14 cellular contexts compared by ENCODE assay signal in the genomic region with DNA sequence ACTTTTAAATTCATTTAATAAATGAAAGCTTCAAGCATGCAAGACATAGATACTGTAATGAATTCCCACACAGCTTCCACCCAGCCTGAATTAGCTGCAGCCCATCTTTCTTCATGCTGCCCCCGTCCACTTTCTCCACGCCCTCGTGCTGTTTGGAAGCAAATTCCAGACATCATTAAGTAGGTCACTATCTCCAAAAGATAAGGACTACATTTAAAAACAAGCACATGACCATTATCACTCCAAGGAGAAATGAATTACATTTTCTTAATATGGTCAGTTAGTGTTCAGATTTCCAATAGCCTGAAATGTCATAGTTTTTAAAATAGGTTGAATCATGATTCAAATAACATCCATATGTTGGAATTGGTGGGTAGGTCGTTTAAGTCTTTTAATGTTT. TPM values are rescaled to one million over a fixed set of nuclear protein-coding genes. Genes with fewer than 3 reads are reported as not detected.
DNase-seq lines count a peak whose midpoint lies in the region; TF ChIP-seq lines count a peak whose summit lies in the region.
"Had no signal": no experiment of that assay in that cellular context is flagged by ENCODE, and none has a peak within 500 bp of the region (broad histone marks: within the 10 kb centered on the region; RNA-seq: fewer than 3 reads in every experiment).

No MANE protein-coding gene starts in this region.

- H3K36me3 ChIP-seq in PC-9 (ENCODE audit: low read depth) = no peaks in the 10 kb centered on the region
- no peaks in the 10 kb centered on the region for H3K36me3 ChIP-seq in muscle layer of duodenum (ENCODE audit: control insufficient read depth in 1 of 2, insufficient read depth in 2 of 2, low read length in 2 of 2)
- H3K36me3 ChIP-seq: neural progenitor cell had no signal

- peaks cover 84% of the 10 kb centered on the region for H3K79me2 ChIP-seq in PC-9 (ENCODE audit: low read depth)

- BruUV-seq in PC-9 (replicated peaks; lab: Mats Ljungman, UMichigan) = no TSS peak

- POLR2A ChIA-PET in PC-9 (lab: Charles Lee; ENCODE audit: unreplicated experiment) = interaction anchor here (0.6 to 1.5 kb wide), 2 partner anchors 11 to 17 kb away, joined by 3 to 9 read pairs; no protein-coding TSS in a partner anchor

- CTCF ChIA-PET in PC-9 (lab: Charles Lee) = no interaction called here

- H3K4me3 Mint-ChIP-seq in CD14-positive monocyte = peak overlapping the region; percentile 21 to 75
- no peak overlapping the region for H3K4me3 Mint-ChIP-seq in endothelial cell (ENCODE audit: unreplicated experiment)
- H3K4me3 Mint-ChIP-seq: neural progenitor cell had no signal

- no peak overlapping the region for H2AFZ ChIP-seq in PC-9
- H2AFZ ChIP-seq: neural progenitor cell had no signal

- no peaks in the 10 kb centered on the region for H3K27me3 ChIP-seq in PC-9 (ENCODE audit: insufficient read depth, low read depth)
- H3K27me3 ChIP-seq in muscle layer of duodenum (ENCODE audit: low read depth, low read length) = no peaks in the 10 kb centered on the region
- H3K27me3 ChIP-seq: neural progenitor cell had no signal

- H3K36me3 Mint-ChIP-seq in CD14-positive monocyte (peaks cover 33 to 41% of the 10 kb centered on the region in 2 donors), endothelial cell (ENCODE audit: low read depth, unreplicated experiment) (peaks cover 5% of the 10 kb centered on the region)

- H3K4me1 Mint-ChIP-seq in CD14-positive monocyte (peaks cover 68% of the 10 kb centered on the region), endothelial cell (ENCODE audit: unreplicated experiment) (peaks cover 69% of the 10 kb centered on the region)

- DNase-seq in CD14-positive monocyte (ENCODE audit: low spot score) (no peak), PC-9 (no peak), endothelial cell (ENCODE audit: low spot score) (no peak), HUDEP-2 (lab: John Stamatoyannopoulos, UW; ENCODE audit: unreplicated experiment in 76 of 76) (no peak), pons (ENCODE audit: low spot score) (no peak), NCI-H1436 (lab: John Stamatoyannopoulos, UW) (no peak), retina (no peak)
- DNase-seq: activated CD4-positive, CD25-positive, alpha-beta regulatory T cell treated with anti-CD3 and anti-CD28 coated beads, Interleukin-2, amount 50 U/mL, for 72 hours; activated naive CD4-positive, alpha-beta T cell treated with anti-CD3 and anti-CD28 coated beads, Interleukin-2, amount 50 U/mL, for 16 hours; NCI-H146; NCI-H345; T-helper 1 cell had no signal

- intact Hi-C loops in CD14-positive monocyte (cut with micrococcal nuclease) = loop anchor here in 1 of 2 donors (5.0 to 10.0 kb wide), 2 partner anchors 124 to 151 kb away; partner anchors contain the start of genes BRI3 and TECPR1
- intact Hi-C loops in PC-9 (cut with micrococcal nuclease; ENCODE audit: unreplicated experiment) = loop anchor here (1.0 to 5.0 kb wide), 2 partner anchors 11 to 44 kb away; no protein-coding TSS in a partner anchor

- no peaks in the 10 kb centered on the region for H3K9me3 ChIP-seq in PC-9 (ENCODE audit: insufficient read depth, low read depth)
- H3K9me3 ChIP-seq in muscle layer of duodenum (ENCODE audit: control insufficient read depth in 1 of 2, low read length in 2 of 2) = no peaks in the 10 kb centered on the region

- H3K9me2 ChIP-seq in PC-9 (ENCODE audit: insufficient read depth) = no peaks in the 10 kb centered on the region

- H3K27ac Mint-ChIP-seq in CD14-positive monocyte = peak overlapping the region; percentile 81 to 100 (median 99)
- H3K27ac Mint-ChIP-seq in endothelial cell (ENCODE audit: unreplicated experiment) = peak overlapping the region; percentile 89

- peaks cover 49% of the 10 kb centered on the region for H3F3A ChIP-seq in PC-9 (ENCODE audit: insufficient read depth, low read depth)

- H3K4me2 ChIP-seq in PC-9 = peak overlapping the region; percentile 86
- H3K4me2 ChIP-seq: neural progenitor cell had no signal

- H4K20me1 ChIP-seq in PC-9 (ENCODE audit: insufficient read depth) = no peaks in the 10 kb centered on the region

- peaks cover 0 to 12% (median 3%) of the 10 kb centered on the region in 7 donors for H3K9me3 Mint-ChIP-seq in CD14-positive monocyte
- no peaks in the 10 kb centered on the region for H3K9me3 Mint-ChIP-seq in endothelial cell (ENCODE audit: unreplicated experiment)
- H3K9me3 Mint-ChIP-seq: neural progenitor cell had no signal

- H3K4me3 ChIP-seq in PC-9 = peak overlapping the region; percentile 53
- H3K4me3 ChIP-seq in muscle layer of duodenum (ENCODE audit: low read depth in 1 of 2, low read length in 2 of 2) = no peak overlapping the region
- H3K4me3 ChIP-seq: neural progenitor cell had no signal

- TF ChIP-seq CTCF in CD14-positive monocyte (IDR thresholded peaks at IDR 0.05) (no peak), PC-9 (conservative IDR thresholded peaks at IDR 0.05) (no peak), endothelial cell (IDR thresholded peaks at IDR 0.05; ENCODE audit: unreplicated experiment) (no peak)

- peaks cover 38 to 56% (median 56%) of the 10 kb centered on the region in 3 donors for H3K27me3 Mint-ChIP-seq in CD14-positive monocyte (ENCODE audit: low read depth in 3 of 3)
- H3K27me3 Mint-ChIP-seq in endothelial cell (ENCODE audit: unreplicated experiment) = peaks cover 8% of the 10 kb centered on the region

- H3K27ac ChIP-seq in PC-9 (peak overlapping the region; percentile 100), muscle layer of duodenum (ENCODE audit: low read length) (peak overlapping the region; percentile 77)
- H3K27ac ChIP-seq: neural progenitor cell had no signal

- peaks cover 63% of the 10 kb centered on the region for H3K4me1 ChIP-seq in PC-9 (replicated peaks; ENCODE audit: insufficient read depth)
- H3K4me1 ChIP-seq in muscle layer of duodenum (ENCODE audit: control insufficient read depth in 1 of 2, insufficient read depth in 2 of 2, low read length in 2 of 2) = peaks cover 7 to 17% of the 10 kb centered on the region in 2 donors

RNA-seq across cellular contexts. Expression of gene LMTK2, which starts 24.3 kb away (rescaled TPM):
- polyA plus RNA-seq in CD14-positive monocyte = 1 to 10 TPM; 1.7 to 1.8 TPM
- total RNA-seq in PC-9 (2021) (33.3 and 37.1 TPM in 2 replicates), endothelial cell (ENCODE audit: unreplicated experiment) (32.5 TPM)
